ENCODE assay signal across 16 cellular contexts in genomic region chr2:231321021-231321420, GRCh38.
DNase-seq lines count a peak whose midpoint lies in the region; ATAC-seq and TF ChIP-seq lines count a peak whose summit lies in the region.
"Had no signal": no experiment of that assay in that cellular context is flagged by ENCODE, and none has a peak within 500 bp of the region (broad histone marks: within the 10 kb centered on the region; RNA-seq: fewer than 3 reads in every experiment).

No MANE protein-coding gene starts in this region.

- H3K36me3 Mint-ChIP-seq in chondrocyte (ENCODE audit: low read depth): peaks cover 25% of the 10 kb centered on the region

- peak; percentile 26 for DNase-seq in LNCaP clone FGC (ENCODE audit: low read depth)
- peak; percentile 61 for DNase-seq in chondrocyte (ENCODE audit: low spot score)
- peak; percentile 57 for DNase-seq in lower lobe of right lung
- no peak for DNase-seq in NCI-H1105 treated with DMSO at 0.1 percent for 48 hours (lab: John Stamatoyannopoulos, UW)
- DNase-seq in NCI-H2029 (lab: John Stamatoyannopoulos, UW): no peak
- DNase-seq: BE2C; gastrocnemius medialis; GOT3; NCI-H2107; posterior cingulate gyrus; stimulated activated CD4-positive, alpha-beta T cell treated with anti-CD3 and anti-CD28 coated beads, Interleukin-1b, Interleukin-23, amount 100 ng/mL, for 48 hours had no signal

- no peak overlapping the region for H3K4me3 Mint-ChIP-seq in chondrocyte (ENCODE audit: unreplicated experiment)
- H3K4me3 Mint-ChIP-seq: activated naive CD8-positive, alpha-beta T cell; T-helper 1 cell treated with Interleukin-12 subunit alpha and Interleukin-12 subunit beta and Interleukin-4 antibody, amounts not matched to agents 30 μg/mL and 1 μg/mL, for 36 hours had no signal

- no peaks in the 10 kb centered on the region for H3K27me3 ChIP-seq in lower lobe of right lung (ENCODE audit: low read depth)
- no peaks in the 10 kb centered on the region for H3K27me3 ChIP-seq in skeletal muscle tissue (ENCODE audit: control insufficient read depth in 3 of 3, insufficient read depth in 3 of 3, low read length in 3 of 3)
- H3K27me3 ChIP-seq: BE2C, cardiac muscle cell, gastrocnemius medialis had no signal

- H3K9ac ChIP-seq in skeletal muscle tissue (ENCODE audit: low read depth in 1 of 3, low read length in 3 of 3): no peak overlapping the region

- H3K9me3 Mint-ChIP-seq in chondrocyte (ENCODE audit: low read depth): no peaks in the 10 kb centered on the region

- H3K27ac ChIP-seq in lower lobe of right lung (peak overlapping the region; percentile 53), skeletal muscle tissue (ENCODE audit: low read depth, low read length) (peak overlapping the region; percentile 23)
- H3K27ac ChIP-seq: cardiac muscle cell, gastrocnemius medialis had no signal

- no peaks in the 10 kb centered on the region for H3K4me1 Mint-ChIP-seq in chondrocyte (ENCODE audit: low read depth)

- TF ChIP-seq CTCF in LNCaP clone FGC (IDR thresholded peaks at IDR 0.05; ENCODE audit: control insufficient read depth, extremely low read depth, insufficient read depth): no peak
- TF ChIP-seq CTCF in chondrocyte (IDR thresholded peaks at IDR 0.05): no peak
- no peak for TF ChIP-seq CTCF in lower lobe of right lung (IDR thresholded peaks at IDR 0.05)

- no peak overlapping the region for H3K4me3 ChIP-seq in LNCaP clone FGC (ENCODE audit: low read depth, low read length)
- H3K4me3 ChIP-seq in lower lobe of right lung: no peak overlapping the region
- H3K4me3 ChIP-seq in skeletal muscle tissue (ENCODE audit: low read length in 3 of 3): no peak overlapping the region
- H3K4me3 ChIP-seq: cardiac muscle cell, gastrocnemius medialis had no signal

- H3K9me3 ChIP-seq in lower lobe of right lung (no peaks in the 10 kb centered on the region), skeletal muscle tissue (ENCODE audit: control insufficient read depth in 3 of 3, low read length in 3 of 3) (no peaks in the 10 kb centered on the region)
- H3K9me3 ChIP-seq: BE2C, gastrocnemius medialis had no signal

- ATAC-seq in lower lobe of right lung (peak; percentile 72 to 76), GM18858 (IDR thresholded peaks at IDR 0.05; ENCODE audit: unreplicated experiment) (no peak)
- ATAC-seq: gastrocnemius medialis had no signal

- H3K27me3 Mint-ChIP-seq in chondrocyte (ENCODE audit: low read depth): no peaks in the 10 kb centered on the region

- H3K27ac Mint-ChIP-seq in chondrocyte (ENCODE audit: unreplicated experiment): peak overlapping the region; percentile 51
- H3K27ac Mint-ChIP-seq: activated naive CD8-positive, alpha-beta T cell; T-helper 1 cell treated with Interleukin-12 subunit alpha and Interleukin-12 subunit beta and Interleukin-4 antibody, amounts not matched to agents 30 μg/mL and 1 μg/mL, for 36 hours had no signal

- peaks cover 4% of the 10 kb centered on the region for H3K36me3 ChIP-seq in lower lobe of right lung
- no peaks in the 10 kb centered on the region for H3K36me3 ChIP-seq in skeletal muscle tissue (ENCODE audit: control insufficient read depth in 3 of 3, insufficient read depth in 3 of 3, low read length in 3 of 3)
- H3K36me3 ChIP-seq: cardiac muscle cell, gastrocnemius medialis had no signal

- H3K4me1 ChIP-seq in lower lobe of right lung: peaks cover 18% of the 10 kb centered on the region
- H3K4me1 ChIP-seq in skeletal muscle tissue (ENCODE audit: control insufficient read depth in 3 of 3, insufficient read depth in 3 of 3, low read length in 3 of 3): peaks cover 0 to 7% (median 3%) of the 10 kb centered on the region in 3 donors
- H3K4me1 ChIP-seq: BE2C, gastrocnemius medialis had no signal

- intact Hi-C loops in lower lobe of right lung (cut with DNase I): no loop called here

Comparison
In these comparisons a context has a peak if more than half of its experiments do, and no peak if none do; other contexts are left out.
1. DNase-seq: peak in LNCaP clone FGC (single experiment), chondrocyte (single experiment) and lower lobe of right lung (single experiment); none in NCI-H1105 treated with DMSO at 0.1 percent for 48 hours (single experiment) and NCI-H2029 (single experiment).